17 cellular contexts compared by ENCODE assay signal in the genomic region with DNA sequence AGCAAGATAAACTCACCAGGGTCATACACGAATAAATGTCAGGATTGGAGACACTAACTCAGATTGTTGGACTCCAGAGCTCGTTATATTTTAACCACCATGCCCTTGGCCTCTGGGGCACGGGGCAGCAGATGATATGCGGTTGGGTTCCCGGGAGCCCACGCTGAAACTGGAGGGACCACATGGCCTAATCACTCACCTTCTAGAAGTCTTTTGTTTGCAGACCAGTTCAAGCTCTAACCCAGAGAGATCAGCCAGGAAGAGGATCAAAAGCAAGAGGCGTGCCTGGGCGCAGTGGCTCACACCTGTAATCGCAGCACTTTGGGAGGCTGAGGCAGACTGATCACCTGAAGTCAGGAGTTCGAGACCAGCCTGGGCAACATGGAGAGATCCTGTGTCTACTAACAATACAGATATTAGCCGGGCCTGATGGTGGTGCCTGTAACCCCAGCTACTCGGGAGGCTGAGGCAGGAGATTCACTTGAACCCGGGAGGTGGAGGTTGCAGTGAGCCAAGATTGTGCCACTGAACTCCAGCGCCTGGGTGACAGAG. TPM values are rescaled to one million over a fixed set of nuclear protein-coding genes. Genes with fewer than 3 reads are reported as not detected.
DNase-seq lines count a peak whose midpoint lies in the region; ATAC-seq, FAIRE-seq and TF ChIP-seq lines count a peak whose summit lies in the region.
"Had no signal": no experiment of that assay in that cellular context is flagged by ENCODE, and none has a peak within 500 bp of the region (broad histone marks: within the 10 kb centered on the region; RNA-seq: fewer than 3 reads in every experiment).

No MANE protein-coding gene starts in this region.

- H3K4me1 Mint-ChIP-seq in nephron progenitor cell, result peaks cover 70% of the 10 kb centered on the region
- H3K4me1 Mint-ChIP-seq: activated T-helper 17 cell treated with anti-CD3 and anti-CD28 coated beads, Interleukin-2, amount 50 U/mL, for 72 hours had no signal

- DNase-seq in GM12865 (ENCODE audit: low read depth) (peak; percentile 49), RCC 7860 (ENCODE audit: low spot score) (peak; percentile 19), myocyte (ENCODE audit: low read depth) (peak; percentile 47), activated gamma-delta T cell treated with Interleukin-2 at 50 U/mL for 16 hours (no peak), germinal center (ENCODE audit: low spot score) (no peak), nephron progenitor cell (no peak)
- DNase-seq: activated CD8-positive, alpha-beta T cell treated with anti-CD3 and anti-CD28 coated beads, Interleukin-2, amount 10 ng/mL, durations not matched to agents 7 days and 5 days; CD8-positive, alpha-beta memory T cell; central memory CD4-positive, alpha-beta T cell; effector memory CD8-positive, alpha-beta T cell; EL; hippocampal formation; RPMI8226; stimulated activated CD4-positive, alpha-beta T cell treated with anti-CD3 and anti-CD28 coated beads, Interleukin-12 subunit alpha, Interleukin-12 subunit beta, amount 100 ng/mL, for 4 hours had no signal

- H3K9me3 Mint-ChIP-seq in nephron progenitor cell, result no peaks in the 10 kb centered on the region
- H3K9me3 Mint-ChIP-seq: activated T-helper 17 cell treated with anti-CD3 and anti-CD28 coated beads, Interleukin-2, amount 50 U/mL, for 72 hours; CD8-positive, alpha-beta memory T cell; effector memory CD8-positive, alpha-beta T cell had no signal

- TF ChIP-seq CTCF in GM12865 (IDR thresholded peaks at IDR 0.05; ENCODE audit: insufficient read depth, low read depth, low read length, missing control alignments) (no peak), nephron progenitor cell (IDR thresholded peaks at IDR 0.05) (no peak)

- H3K36me3 Mint-ChIP-seq in nephron progenitor cell (ENCODE audit: low read depth), result no peaks in the 10 kb centered on the region

- no peak overlapping the region for H3K4me3 Mint-ChIP-seq in nephron progenitor cell
- H3K4me3 Mint-ChIP-seq: activated CD8-positive, alpha-beta T cell treated with anti-CD3 and anti-CD28 coated beads, Interleukin-2, amount 10 ng/mL, durations not matched to agents 7 days and 5 days; activated T-helper 17 cell treated with anti-CD3 and anti-CD28 coated beads, Interleukin-2, amount 50 U/mL, for 72 hours; CD8-positive, alpha-beta memory T cell; effector memory CD8-positive, alpha-beta T cell had no signal

- no peak overlapping the region for H3K4me3 ChIP-seq in GM12865 (ENCODE audit: low read depth, low read length)

- ATAC-seq in GM21528 (IDR thresholded peaks at IDR 0.05; ENCODE audit: low FRiP score, unreplicated experiment), result peak; percentile 33
- no peak for ATAC-seq in HG02642 (IDR thresholded peaks at IDR 0.05; ENCODE audit: poor library complexity, unreplicated experiment)
- ATAC-seq: activated CD8-positive, alpha-beta T cell treated with anti-CD3 and anti-CD28 coated beads, Interleukin-2, amount 10 ng/mL, durations not matched to agents 7 days and 5 days; activated T-helper 17 cell treated with anti-CD3 and anti-CD28 coated beads, Interleukin-2, amount 50 U/mL, for 72 hours; effector memory CD8-positive, alpha-beta T cell had no signal

- H3K27me3 Mint-ChIP-seq in nephron progenitor cell (ENCODE audit: low read depth, poor library complexity), result peaks cover 28% of the 10 kb centered on the region
- H3K27me3 Mint-ChIP-seq: CD8-positive, alpha-beta memory T cell had no signal

- FAIRE-seq in RCC 7860 (lab: Jason Lieb, UNC), result no peak

- H3K27ac Mint-ChIP-seq in nephron progenitor cell, result no peak overlapping the region
- H3K27ac Mint-ChIP-seq: activated CD8-positive, alpha-beta T cell treated with anti-CD3 and anti-CD28 coated beads, Interleukin-2, amount 10 ng/mL, durations not matched to agents 7 days and 5 days; activated T-helper 17 cell treated with anti-CD3 and anti-CD28 coated beads, Interleukin-2, amount 50 U/mL, for 72 hours; effector memory CD8-positive, alpha-beta T cell had no signal

RNA-seq across cellular contexts. Expression of a gene that starts 42.6 kb away (rescaled TPM):
- total RNA-seq in myocyte, result 1.3 and 2.4 TPM in 2 replicates
- 0.74 TPM for polyA plus RNA-seq in myocyte (2012)

Comparison
In these comparisons a context has a peak if more than half of its experiments do, and no peak if none do; other contexts are left out.
1. DNase-seq: peak in GM12865 (single experiment), RCC 7860 (single experiment) and myocyte (single experiment); none in activated gamma-delta T cell treated with Interleukin-2 at 50 U/mL for 16 hours (single experiment), germinal center (single experiment) and nephron progenitor cell (single experiment).